ENCODE assay signal across 16 cellular contexts in the genomic region with DNA sequence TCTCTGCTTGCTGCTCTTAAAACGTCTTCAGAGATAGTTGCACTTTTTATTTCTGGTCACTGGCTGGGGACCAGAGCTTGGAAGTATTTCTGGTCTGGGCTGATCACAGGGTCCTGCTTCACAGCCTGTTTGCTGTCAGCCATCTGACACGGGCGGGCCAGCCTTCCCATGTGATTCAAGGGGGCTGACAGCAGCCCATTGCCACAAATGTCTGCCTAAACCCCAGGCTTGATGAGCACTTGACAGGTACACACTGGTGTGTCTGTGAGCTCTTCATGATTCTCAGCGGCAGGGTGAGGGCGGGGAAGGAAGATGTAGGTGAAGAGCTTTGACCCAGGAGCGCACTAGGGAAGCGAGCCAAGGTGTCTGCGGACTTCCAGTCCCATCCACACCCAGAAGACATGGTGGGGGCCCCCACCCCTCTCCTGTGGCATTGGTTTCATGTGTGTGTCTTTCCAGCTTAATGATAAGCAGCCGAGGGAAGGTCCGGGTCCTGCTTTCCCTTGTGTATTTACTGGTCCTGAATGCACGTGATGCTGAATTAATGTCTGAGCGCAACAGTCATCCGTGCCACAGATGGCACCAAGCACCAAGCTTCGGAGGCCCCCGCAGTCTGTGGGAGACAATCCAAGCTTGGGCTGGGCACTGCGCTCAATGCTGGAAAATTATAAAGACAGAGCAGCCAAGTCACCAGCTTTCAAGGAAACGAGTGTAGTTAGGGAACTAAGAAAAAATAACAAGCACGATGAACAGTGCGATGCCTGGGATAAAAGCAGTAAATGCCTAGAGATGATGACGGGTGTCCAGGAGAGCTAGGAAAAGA.
DNase-seq lines count a peak whose midpoint lies in the region; ATAC-seq and TF ChIP-seq lines count a peak whose summit lies in the region.
"Had no signal": no experiment of that assay in that cellular context is flagged by ENCODE, and none has a peak within 500 bp of the region (broad histone marks: within the 10 kb centered on the region; RNA-seq: fewer than 3 reads in every experiment).

No MANE protein-coding gene starts in this region.

- H3K4me1 Mint-ChIP-seq in MCF 10A (ENCODE audit: insufficient read depth, unreplicated experiment) (peaks cover 60% of the 10 kb centered on the region), endodermal cell (peaks cover 21% of the 10 kb centered on the region)
- H3K4me1 Mint-ChIP-seq: activated CD4-positive, alpha-beta T cell treated with anti-CD3 and anti-CD28 coated beads, Interleukin-2, amount 10 ng/mL, durations not matched to agents 24 days and 14 days had no signal

- BruUV-seq in MCF 10A (replicated peaks; lab: Mats Ljungman, UMichigan) = no TSS peak

- H3K27ac Mint-ChIP-seq in MCF 10A (ENCODE audit: low read depth, unreplicated experiment) (peak overlapping the region; percentile 93), endodermal cell (peak overlapping the region; percentile 57)
- H3K27ac Mint-ChIP-seq: activated CD4-positive, alpha-beta T cell treated with anti-CD3 and anti-CD28 coated beads, Interleukin-2, amount 10 ng/mL, durations not matched to agents 24 days and 14 days; activated T-helper 1 cell treated with anti-CD3 and anti-CD28 coated beads, Interleukin-12 subunit alpha, Interleukin-12 subunit beta, Interleukin-2, Interleukin-4 antibody, amounts not matched to agents 30 ng/mL and 10 ng/mL and 1 ng/mL, durations not matched to agents 14 hours and 24 hours and 36 hours had no signal

- ATAC-seq in upper lobe of right lung = no peak
- no peak for ATAC-seq in GM18873 (IDR thresholded peaks at IDR 0.05; ENCODE audit: low FRiP score, unreplicated experiment)
- ATAC-seq: GM12878 had no signal

- H3K27me3 ChIP-seq in breast epithelium (no peaks in the 10 kb centered on the region), endodermal cell (ENCODE audit: control insufficient read depth, insufficient read depth, low read length, poor library complexity, severe bottlenecking) (no peaks in the 10 kb centered on the region), upper lobe of right lung (no peaks in the 10 kb centered on the region)
- H3K27me3 ChIP-seq: thyroid gland had no signal

- no peaks in the 10 kb centered on the region for H3K27me3 Mint-ChIP-seq in MCF 10A (ENCODE audit: insufficient read depth, unreplicated experiment)
- H3K27me3 Mint-ChIP-seq in endodermal cell (ENCODE audit: insufficient read depth) = no peaks in the 10 kb centered on the region
- H3K27me3 Mint-ChIP-seq: activated CD4-positive, alpha-beta T cell treated with anti-CD3 and anti-CD28 coated beads, Interleukin-2, amount 10 ng/mL, durations not matched to agents 24 days and 14 days had no signal

- TF ChIP-seq POLR2A in breast epithelium (IDR thresholded peaks at IDR 0.05) = no peak

- no peak overlapping the region for H3K9ac ChIP-seq in endodermal cell (ENCODE audit: extremely low read depth, low read length, poor library complexity, severe bottlenecking)

- H3K9me3 ChIP-seq in breast epithelium (no peaks in the 10 kb centered on the region), endodermal cell (ENCODE audit: control insufficient read depth, low read length) (peaks cover 9% of the 10 kb centered on the region), mesodermal cell (ENCODE audit: control insufficient read depth, low read length) (no peaks in the 10 kb centered on the region), upper lobe of right lung (no peaks in the 10 kb centered on the region)
- H3K9me3 ChIP-seq: thyroid gland had no signal

- intact Hi-C loops in MCF 10A (cut with micrococcal nuclease) = loop anchor here (5.0 kb wide), 1 partner anchor 43 kb away; no protein-coding TSS in a partner anchor
- intact Hi-C loops in breast epithelium (cut with DNase I; ENCODE audit: low total_unique reads) = no loop called here
- intact Hi-C loops in upper lobe of right lung (cut with DNase I) = no loop called here

- POLR2A ChIA-PET in MCF 10A (lab: Yijun Ruan, JAX) = interaction anchor here (0.6 to 8.1 kb wide), 13 partner anchors 8 to 182 kb away, joined by 3 to 98 read pairs (median 5); a partner anchor contains a TSS

- H3K27ac ChIP-seq in breast epithelium (peak overlapping the region in 1 of 2 donors; percentile 79), endodermal cell (ENCODE audit: low read depth, low read length) (peak overlapping the region; percentile 57), mesodermal cell (ENCODE audit: low read depth, low read length, severe bottlenecking) (peak overlapping the region; percentile 67), upper lobe of right lung (no peak overlapping the region)
- H3K27ac ChIP-seq: thyroid gland had no signal

- TF ChIP-seq CTCF in MCF 10A (IDR thresholded peaks at IDR 0.05; ENCODE audit: unreplicated experiment) = no peak
- no peak for TF ChIP-seq CTCF in breast epithelium (IDR thresholded peaks at IDR 0.05)
- TF ChIP-seq CTCF in endodermal cell (conservative IDR thresholded peaks at IDR 0.05) = no peak
- TF ChIP-seq CTCF in upper lobe of right lung (IDR thresholded peaks at IDR 0.05) = no peak

- H3K9me3 Mint-ChIP-seq in MCF 10A (ENCODE audit: unreplicated experiment) = no peaks in the 10 kb centered on the region
- H3K9me3 Mint-ChIP-seq in endodermal cell = peaks cover 1% of the 10 kb centered on the region
- H3K9me3 Mint-ChIP-seq: activated CD4-positive, alpha-beta T cell treated with anti-CD3 and anti-CD28 coated beads, Interleukin-2, amount 10 ng/mL, durations not matched to agents 24 days and 14 days; activated T-helper 1 cell treated with anti-CD3 and anti-CD28 coated beads, Interleukin-12 subunit alpha, Interleukin-12 subunit beta, Interleukin-2, Interleukin-4 antibody, amounts not matched to agents 30 ng/mL and 10 ng/mL and 1 ng/mL, durations not matched to agents 14 hours and 24 hours and 36 hours had no signal

- H3K36me3 Mint-ChIP-seq in MCF 10A (ENCODE audit: insufficient read depth, unreplicated experiment) = peaks cover 6% of the 10 kb centered on the region
- peaks cover 16% of the 10 kb centered on the region for H3K36me3 Mint-ChIP-seq in endodermal cell (ENCODE audit: low read depth)

- CTCF ChIA-PET in MCF 10A (lab: Yijun Ruan, JAX) = interaction anchor here (1.0 to 1.3 kb wide), 2 partner anchors 68 to 461 kb away, joined by 3 to 4 read pairs; no protein-coding TSS in a partner anchor

- H3K4me3 ChIP-seq in breast epithelium (no peak overlapping the region), endodermal cell (ENCODE audit: low read length) (no peak overlapping the region), mesodermal cell (ENCODE audit: extremely low read depth, insufficient read depth, low read length, poor library complexity, severe bottlenecking) (no peak overlapping the region), upper lobe of right lung (no peak overlapping the region)
- H3K4me3 ChIP-seq: GM12878, thyroid gland had no signal

- peaks cover 0 to 4% of the 10 kb centered on the region in 2 donors for H3K4me1 ChIP-seq in breast epithelium
- H3K4me1 ChIP-seq in endodermal cell (ENCODE audit: control insufficient read depth, insufficient read depth, low read length) = no peaks in the 10 kb centered on the region
- peaks cover 55% of the 10 kb centered on the region for H3K4me1 ChIP-seq in mesodermal cell (ENCODE audit: control insufficient read depth, insufficient read depth, low read length, poor library complexity, severe bottlenecking)
- peaks cover 6% of the 10 kb centered on the region for H3K4me1 ChIP-seq in upper lobe of right lung

- 93 to 95% methylated on average over 19 to 20 of the region's 20 CpGs for WGBS in endodermal cell (ENCODE audit: insufficient coverage in 1 of 2, insufficient read length in 1 of 2), 2 experiments
- 93 to 94% methylated on average over 15 to 17 of the region's 20 CpGs for WGBS in mesodermal cell (ENCODE audit: insufficient coverage in 2 of 2), 2 experiments

- H3K36me3 ChIP-seq in breast epithelium = no peaks in the 10 kb centered on the region
- H3K36me3 ChIP-seq in endodermal cell (ENCODE audit: control insufficient read depth, insufficient read depth, low read length) = peaks cover 36% of the 10 kb centered on the region
- peaks cover 51% of the 10 kb centered on the region for H3K36me3 ChIP-seq in mesodermal cell (ENCODE audit: control insufficient read depth, insufficient read depth, low read length)
- no peaks in the 10 kb centered on the region for H3K36me3 ChIP-seq in upper lobe of right lung
- H3K36me3 ChIP-seq: thyroid gland had no signal

- H3K4me3 Mint-ChIP-seq in MCF 10A (ENCODE audit: unreplicated experiment) = peak overlapping the region; percentile 35
- no peak overlapping the region for H3K4me3 Mint-ChIP-seq in endodermal cell
- H3K4me3 Mint-ChIP-seq: activated CD4-positive, alpha-beta T cell treated with anti-CD3 and anti-CD28 coated beads, Interleukin-2, amount 10 ng/mL, durations not matched to agents 24 days and 14 days; activated T-helper 1 cell treated with anti-CD3 and anti-CD28 coated beads, Interleukin-12 subunit alpha, Interleukin-12 subunit beta, Interleukin-2, Interleukin-4 antibody, amounts not matched to agents 30 ng/mL and 10 ng/mL and 1 ng/mL, durations not matched to agents 14 hours and 24 hours and 36 hours had no signal

- no peak for DNase-seq in MCF 10A (ENCODE audit: unreplicated experiment)
- no peak for DNase-seq in breast epithelium (ENCODE audit: low spot score in 2 of 2)
- DNase-seq in endodermal cell = peak; percentile 38
- peak; percentile 39 for DNase-seq in upper lobe of right lung
- DNase-seq in NCI-H2227 treated with DMSO at 0.1 percent for 48 hours (lab: John Stamatoyannopoulos, UW) = no peak
- DNase-seq in HK-2 (ENCODE audit: unreplicated experiment) = no peak
- DNase-seq: activated CD4-positive, alpha-beta T cell treated with anti-CD3 and anti-CD28 coated beads, Interleukin-2, amount 10 ng/mL, durations not matched to agents 24 days and 14 days; DMS79 treated with DMSO at 0.1 percent for 48 hours; midbrain; NCI-H146; T-helper 1 cell; thyroid gland had no signal

Comparison
In these comparisons a context has a peak if more than half of its experiments do, and no peak if none do; other contexts are left out.
1. DNase-seq: peak in endodermal cell (single experiment) and upper lobe of right lung (single experiment); none in MCF 10A (single experiment), breast epithelium (0 of 2), NCI-H2227 treated with DMSO at 0.1 percent for 48 hours (single experiment) and HK-2 (single experiment).